Comparison of ENCODE assay signal across 33 cellular contexts in the genomic region with DNA sequence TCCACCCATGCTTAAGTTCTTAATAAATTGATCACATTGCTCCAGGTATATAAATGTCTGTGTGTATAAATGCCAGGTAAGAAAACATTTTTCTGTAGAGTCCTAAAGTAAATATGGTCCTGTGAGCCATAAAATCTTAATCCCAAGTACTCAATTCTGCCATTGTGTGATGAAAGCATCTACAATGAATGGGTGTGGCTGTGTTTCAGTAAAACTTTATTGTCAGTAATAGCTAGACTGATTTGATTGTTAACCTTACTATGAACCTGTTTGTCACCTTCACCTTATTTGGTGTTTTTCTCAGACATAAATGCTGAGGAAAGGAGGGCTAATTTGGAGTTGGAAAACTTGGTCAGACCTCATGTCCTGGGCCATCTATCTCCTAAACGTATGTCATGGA.
DNase-seq lines count a peak whose midpoint lies in the region; ATAC-seq, FAIRE-seq and TF ChIP-seq lines count a peak whose summit lies in the region.
"Had no signal": no experiment of that assay in that cellular context is flagged by ENCODE, and none has a peak within 500 bp of the region (broad histone marks: within the 10 kb centered on the region; RNA-seq: fewer than 3 reads in every experiment).

No MANE protein-coding gene starts in this region.

- no peaks in the 10 kb centered on the region for H3K9me3 Mint-ChIP-seq in stimulated activated memory B cell treated with anti-CD40 and anti-IgM and Interleukin-4, amounts not matched to agents 10 μg/mL and 1 μg/mL and 100 μg/mL, for 72 hours

- no peaks in the 10 kb centered on the region for H3K79me2 ChIP-seq in K562 (ENCODE audit: control insufficient read depth, insufficient read depth, low read length)

- TF ChIP-seq EP300 in K562 (IDR thresholded peaks at IDR 0.05; ENCODE audit: low read length): no peak

- H3K9me3 ChIP-seq in K562 (replicated peaks; ENCODE audit: control insufficient read depth, insufficient read depth, low read depth, low read length) (no peaks in the 10 kb centered on the region), mucosa of descending colon (no peaks in the 10 kb centered on the region)
- H3K9me3 ChIP-seq: A549, BE2C, BLaER1, Caco-2 had no signal

- no peaks in the 10 kb centered on the region for H3K9me1 ChIP-seq in K562 (ENCODE audit: control insufficient read depth, insufficient read depth, low read length)

- POLR2A ChIA-PET in K562 (lab: Yijun Ruan, JAX): no interaction called here

- no peaks in the 10 kb centered on the region for H4K20me1 ChIP-seq in K562 (replicated peaks; ENCODE audit: control insufficient read depth, insufficient read depth, low read length)
- H4K20me1 ChIP-seq: BLaER1; BLaER1 treated with 17β-estradiol and CSF1 and Interleukin-3, amounts not matched to agents 10 nM and 100 nM had no signal

- no peak overlapping the region for H3K27ac ChIP-seq in K562 (ENCODE audit: extremely low read depth, low read depth, low read length)
- H3K27ac ChIP-seq: 22Rv1; A549; BLaER1; BLaER1 treated with 17β-estradiol and CSF1 and Interleukin-3, amounts not matched to agents 10 nM and 100 nM; C4-2B had no signal

- no peak for DNase-seq in K562 (ENCODE audit: extremely low read depth in 1 of 4, low spot score in 3 of 4)
- DNase-seq in mucosa of descending colon: no peak
- no peak for DNase-seq in DMS 273 (lab: John Stamatoyannopoulos, UW; ENCODE audit: unreplicated experiment)
- DNase-seq: 8988T; ACHN; AML-193; BE2C; C1 segment of cervical spinal cord; Caco-2; Calu3; CD4-positive, alpha-beta memory T cell; CD4-positive, alpha-beta T cell; CD4-positive, CD25-positive, alpha-beta regulatory T cell; CD8-positive, alpha-beta memory T cell; CD8-positive, alpha-beta T cell; COR-L47; DMS 273 treated with DMSO at 0.1 percent for 48 hours; DMS153; DMS53; DMS79; DMS79 treated with DMSO at 0.1 percent for 48 hours; DND-41; EL had no signal

- intact Hi-C loops in K562 (cut with micrococcal nuclease) (no loop called here), mucosa of descending colon (cut with DNase I, micrococcal nuclease) (no loop called here)

- WGBS in K562 (ENCODE audit: insufficient coverage, low coverage, missing lambda C conversion rate): 0% methylated on average over 1 of the region's 1 CpG

- H3K4me3 ChIP-seq in K562 (no peak overlapping the region), mucosa of descending colon (no peak overlapping the region)
- H3K4me3 ChIP-seq: A549; BLaER1; BLaER1 treated with 17β-estradiol and CSF1 and Interleukin-3, amounts not matched to agents 10 nM and 100 nM had no signal

- H3K4me2 ChIP-seq in K562 (ENCODE audit: insufficient read depth, low read length): no peak overlapping the region
- H3K4me2 ChIP-seq: A549; BLaER1; BLaER1 treated with 17β-estradiol and CSF1 and Interleukin-3, amounts not matched to agents 10 nM and 100 nM had no signal

- no peak for TF ChIP-seq CTCF in K562 (IDR thresholded peaks at IDR 0.05 in 2 of 3, conservative IDR thresholded peaks at IDR 0.05 in 1 of 3; ENCODE audit: insufficient read depth in 2 of 3, low read depth in 1 of 3, low read length in 3 of 3)
- no peak for TF ChIP-seq CTCF in mucosa of descending colon (IDR thresholded peaks at IDR 0.05)

- H3K36me3 ChIP-seq in K562 (ENCODE audit: control insufficient read depth, insufficient read depth, low read length) (no peaks in the 10 kb centered on the region), mucosa of descending colon (ENCODE audit: low read depth) (no peaks in the 10 kb centered on the region)
- H3K36me3 ChIP-seq: BE2C; BLaER1; BLaER1 treated with 17β-estradiol and CSF1 and Interleukin-3, amounts not matched to agents 10 nM and 100 nM had no signal

- in situ Hi-C loops in K562 (cut with MboI): no loop called here

- no peak overlapping the region for H3K27ac Mint-ChIP-seq in stimulated activated memory B cell treated with anti-CD40 and anti-IgM and Interleukin-4, amounts not matched to agents 10 μg/mL and 1 μg/mL and 100 μg/mL, for 72 hours
- H3K27ac Mint-ChIP-seq: B cell; CD14-positive monocyte; CD4-positive, alpha-beta memory T cell; CD4-positive, alpha-beta T cell; CD4-positive, CD25-positive, alpha-beta regulatory T cell; CD8-positive, alpha-beta memory T cell; CD8-positive, alpha-beta T cell had no signal

- H3K27me3 Mint-ChIP-seq in stimulated activated memory B cell treated with anti-CD40 and anti-IgM and Interleukin-4, amounts not matched to agents 10 μg/mL and 1 μg/mL and 100 μg/mL, for 72 hours: no peaks in the 10 kb centered on the region
- H3K27me3 Mint-ChIP-seq: B cell; CD4-positive, alpha-beta memory T cell; CD4-positive, alpha-beta T cell; CD4-positive, CD25-positive, alpha-beta regulatory T cell had no signal

- no peaks in the 10 kb centered on the region for H3K4me1 Mint-ChIP-seq in stimulated activated memory B cell treated with anti-CD40 and anti-IgM and Interleukin-4, amounts not matched to agents 10 μg/mL and 1 μg/mL and 100 μg/mL, for 72 hours
- H3K4me1 Mint-ChIP-seq: B cell; CD14-positive monocyte; CD4-positive, alpha-beta memory T cell; CD4-positive, CD25-positive, alpha-beta regulatory T cell; CD8-positive, alpha-beta memory T cell had no signal

- no peak for ATAC-seq in K562
- ATAC-seq in mucosa of descending colon: peak; percentile 50
- no peak for ATAC-seq in stimulated activated memory B cell treated with anti-CD40 and anti-IgM and Interleukin-4, amounts not matched to agents 10 μg/mL and 1 μg/mL and 100 μg/mL, for 72 hours
- ATAC-seq: A549; CD8-positive, alpha-beta T cell had no signal

- CTCF ChIA-PET in K562 (lab: Yijun Ruan, JAX; ENCODE audit: low intra/inter-chr PET ratio): no interaction called here

- H3K27me3 ChIP-seq in K562 (ENCODE audit: control insufficient read depth in 2 of 2, insufficient read depth in 2 of 2, low read length in 2 of 2): no peaks in the 10 kb centered on the region
- H3K27me3 ChIP-seq: BE2C; BLaER1; BLaER1 treated with 17β-estradiol and CSF1 and Interleukin-3, amounts not matched to agents 10 nM and 100 nM had no signal

- no peak overlapping the region for H3K9ac ChIP-seq in K562 (ENCODE audit: insufficient read depth in 1 of 2, low read depth in 2 of 2, low read length in 2 of 2)
- H3K9ac ChIP-seq: BLaER1; BLaER1 treated with 17β-estradiol and CSF1 and Interleukin-3, amounts not matched to agents 10 nM and 100 nM had no signal

- H3K4me1 ChIP-seq in K562 (replicated peaks in 1 of 2; ENCODE audit: control insufficient read depth in 2 of 2, insufficient read depth in 2 of 2, low read length in 2 of 2) (no peaks in the 10 kb centered on the region), mucosa of descending colon (ENCODE audit: low read depth) (no peaks in the 10 kb centered on the region)
- H3K4me1 ChIP-seq: A549; BE2C; BLaER1; BLaER1 treated with 17β-estradiol and CSF1 and Interleukin-3, amounts not matched to agents 10 nM and 100 nM; Caco-2 had no signal

- no TSS peak for BruUV-seq in K562 (replicated peaks; lab: Mats Ljungman, UMichigan)

- TF ChIP-seq POLR2A in K562 (conservative IDR thresholded peaks at IDR 0.05): no peak

- no peak overlapping the region for H3K4me3 Mint-ChIP-seq in stimulated activated memory B cell treated with anti-CD40 and anti-IgM and Interleukin-4, amounts not matched to agents 10 μg/mL and 1 μg/mL and 100 μg/mL, for 72 hours
- H3K4me3 Mint-ChIP-seq: B cell; CD14-positive monocyte; CD4-positive, alpha-beta memory T cell; CD4-positive, alpha-beta T cell; CD4-positive, CD25-positive, alpha-beta regulatory T cell; CD8-positive, alpha-beta memory T cell; CD8-positive, alpha-beta T cell had no signal

- no peaks in the 10 kb centered on the region for H3K36me3 Mint-ChIP-seq in stimulated activated memory B cell treated with anti-CD40 and anti-IgM and Interleukin-4, amounts not matched to agents 10 μg/mL and 1 μg/mL and 100 μg/mL, for 72 hours
- H3K36me3 Mint-ChIP-seq: CD14-positive monocyte; CD4-positive, alpha-beta memory T cell; CD4-positive, CD25-positive, alpha-beta regulatory T cell; CD8-positive, alpha-beta T cell had no signal

- no peak for FAIRE-seq in K562 (lab: Jason Lieb, UNC)
- FAIRE-seq: A204.1, A549, D721Med had no signal

- no peak for TF ChIP-seq RAD21 in K562 (CRISPR knock-in tag; conservative IDR thresholded peaks at IDR 0.05 in 1 of 2, IDR thresholded peaks at IDR 0.05 in 1 of 2)

- H2AFZ ChIP-seq in K562 (ENCODE audit: low read depth, low read length): no peak overlapping the region

TF ChIP-seq in K562, 482 proteins besides CTCF, POLR2A, EP300 and RAD21 (continues in another document):
- TF ChIP-seq, protein P1, sequence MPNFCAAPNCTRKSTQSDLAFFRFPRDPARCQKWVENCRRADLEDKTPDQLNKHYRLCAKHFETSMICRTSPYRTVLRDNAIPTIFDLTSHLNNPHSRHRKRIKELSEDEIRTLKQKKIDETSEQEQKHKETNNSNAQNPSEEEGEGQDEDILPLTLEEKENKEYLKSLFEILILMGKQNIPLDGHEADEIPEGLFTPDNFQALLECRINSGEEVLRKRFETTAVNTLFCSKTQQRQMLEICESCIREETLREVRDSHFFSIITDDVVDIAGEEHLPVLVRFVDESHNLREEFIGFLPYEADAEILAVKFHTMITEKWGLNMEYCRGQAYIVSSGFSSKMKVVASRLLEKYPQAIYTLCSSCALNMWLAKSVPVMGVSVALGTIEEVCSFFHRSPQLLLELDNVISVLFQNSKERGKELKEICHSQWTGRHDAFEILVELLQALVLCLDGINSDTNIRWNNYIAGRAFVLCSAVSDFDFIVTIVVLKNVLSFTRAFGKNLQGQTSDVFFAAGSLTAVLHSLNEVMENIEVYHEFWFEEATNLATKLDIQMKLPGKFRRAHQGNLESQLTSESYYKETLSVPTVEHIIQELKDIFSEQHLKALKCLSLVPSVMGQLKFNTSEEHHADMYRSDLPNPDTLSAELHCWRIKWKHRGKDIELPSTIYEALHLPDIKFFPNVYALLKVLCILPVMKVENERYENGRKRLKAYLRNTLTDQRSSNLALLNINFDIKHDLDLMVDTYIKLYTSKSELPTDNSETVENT (CRISPR knock-in tag; IDR thresholded peaks at IDR 0.05): no peak
- TF ChIP-seq ZNF764 (CRISPR knock-in tag; IDR thresholded peaks at IDR 0.05; ENCODE audit: low read depth) (no peak), ILK (tag; IDR thresholded peaks at IDR 0.05; ENCODE audit: borderline replicate concordance, low read depth) (no peak), HDAC6 (IDR thresholded peaks at IDR 0.05; ENCODE audit: low read depth, low read length) (no peak), ZNF324 (CRISPR knock-in tag; IDR thresholded peaks at IDR 0.05) (no peak), EZH2 (IDR thresholded peaks at IDR 0.05; ENCODE audit: borderline replicate concordance, low read depth, low read length) (no peak), RBM25 (IDR thresholded peaks at IDR 0.05; ENCODE audit: low read depth, low read length, severe bottlenecking) (no peak)
